Comparison of ENCODE assay signal across 9 cellular contexts in genomic region chr5:38467353-38468040, GRCh38.
DNase-seq lines count a peak whose midpoint lies in the region; ATAC-seq, FAIRE-seq and TF ChIP-seq lines count a peak whose summit lies in the region.
"Had no signal": no experiment of that assay in that cellular context is flagged by ENCODE, and none has a peak within 500 bp of the region (broad histone marks: within the 10 kb centered on the region; RNA-seq: fewer than 3 reads in every experiment).

No MANE protein-coding gene starts in this region.

- no peak for TF ChIP-seq POLR2A in H1 (IDR thresholded peaks at IDR 0.05; ENCODE audit: control extremely low read depth in 1 of 2, low read depth in 2 of 2, low read length in 2 of 2)
- no peak for TF ChIP-seq POLR2A in stomach (IDR thresholded peaks at IDR 0.05)

- TF ChIP-seq CTCF in H1 (IDR thresholded peaks at IDR 0.05; ENCODE audit: control extremely low read depth in 1 of 3, insufficient read depth in 1 of 3, low read depth in 1 of 3, low read length in 3 of 3) (no peak), lower lobe of right lung (IDR thresholded peaks at IDR 0.05) (no peak), stomach (IDR thresholded peaks at IDR 0.05) (no peak)

- FAIRE-seq in HTR-8/SVneo (lab: Jason Lieb, UNC) (peak; percentile 73), H1 (lab: Jason Lieb, UNC) (no peak)

- H2BK15ac ChIP-seq in H1 (ENCODE audit: low read length), result no peak overlapping the region

- H3K27ac ChIP-seq in H1 (ENCODE audit: low read depth, low read length), result no peak overlapping the region
- peak overlapping the region; percentile 84 for H3K27ac ChIP-seq in lower lobe of right lung
- peak overlapping the region; percentile 13 to 87 (median 83) for H3K27ac ChIP-seq in stomach

- no peak overlapping the region for H4K5ac ChIP-seq in H1 (ENCODE audit: insufficient read length, low read depth, low read length)

- no peak overlapping the region for H4K91ac ChIP-seq in H1 (replicated peaks; ENCODE audit: insufficient read length, low read length)

- DNase-seq in HTR-8/SVneo (ENCODE audit: insufficient read length, low spot score) (no peak), H1 (ENCODE audit: low read depth in 1 of 2, low spot score in 2 of 2) (no peak), lower lobe of right lung (no peak), stomach (peak; percentile 38), NCI-H345 treated with DMSO at 0.1 percent for 48 hours (lab: John Stamatoyannopoulos, UW; ENCODE audit: unreplicated experiment) (no peak)
- DNase-seq in effector CD8-positive, alpha-beta T cell (lab: John Stamatoyannopoulos, UW), result no peak
- no peak for DNase-seq in stimulated activated CD4-positive, alpha-beta T cell treated with anti-CD3 and anti-CD28 coated beads, Interleukin-4, amount 100 ng/mL, for 24 hours
- DNase-seq: DND-41 had no signal

- no peak overlapping the region for H2BK120ac ChIP-seq in H1 (replicated peaks; ENCODE audit: low read depth, low read length)

- H4K20me1 ChIP-seq in H1 (replicated peaks in 1 of 2; ENCODE audit: control insufficient read depth in 1 of 2, insufficient read depth in 2 of 2, low read length in 2 of 2), result no peaks in the 10 kb centered on the region

- no peak overlapping the region for H2BK12ac ChIP-seq in H1 (ENCODE audit: low read depth, low read length)

- H4K8ac ChIP-seq in H1 (ENCODE audit: extremely low read depth, insufficient read depth, low read length), result no peak overlapping the region; the same call in 1 of the 2 replicates

- CTCF ChIA-PET in H1 (lab: Charles Lee; ENCODE audit: partially characterized antibody), result interaction anchor here (1.1 to 2.0 kb wide), 6 partner anchors 22 to 360 kb away, joined by 3 to 8 read pairs (median 5); no protein-coding TSS in a partner anchor

- ATAC-seq in lower lobe of right lung, result peak; percentile 58 to 62
- no peak for ATAC-seq in GM18502 (IDR thresholded peaks at IDR 0.05; ENCODE audit: poor library complexity, unreplicated experiment)

- no peak for TF ChIP-seq RAD21 in H1 (IDR thresholded peaks at IDR 0.05 in 1 of 2, conservative IDR thresholded peaks at IDR 0.05 in 1 of 2; ENCODE audit: low read depth in 2 of 2, low read length in 2 of 2)

- no peak for TF ChIP-seq EP300 in H1 (IDR thresholded peaks at IDR 0.05; ENCODE audit: borderline replicate concordance in 1 of 2, low read depth in 2 of 2, low read length in 2 of 2)
- no peak for TF ChIP-seq EP300 in stomach (IDR thresholded peaks at IDR 0.05)

- H3K9ac ChIP-seq in H1 (replicated peaks in 1 of 4; ENCODE audit: extremely low read depth in 1 of 4, low read depth in 3 of 4, low read length in 3 of 4), result no peak overlapping the region

- H2BK5ac ChIP-seq in H1 (ENCODE audit: low read depth, low read length), result peak overlapping the region; percentile 9; the same call in 1 of the 2 replicates

- H3K23me2 ChIP-seq in H1 (ENCODE audit: low read depth, low read length), result no peaks in the 10 kb centered on the region

- H3K79me2 ChIP-seq in H1 (ENCODE audit: control insufficient read depth in 1 of 2, insufficient read depth in 2 of 2, low read length in 2 of 2), result no peaks in the 10 kb centered on the region

- no peak overlapping the region for H3K4ac ChIP-seq in H1 (replicated peaks; ENCODE audit: insufficient read length, low read depth, low read length)

- H3K4me2 ChIP-seq in H1 (ENCODE audit: insufficient read depth in 1 of 2, low read depth in 2 of 2, low read length in 2 of 2), result no peak overlapping the region

- no peaks in the 10 kb centered on the region for H3K36me3 ChIP-seq in H1 (ENCODE audit: control insufficient read depth in 2 of 4, insufficient read depth in 4 of 4, low read length in 3 of 4)
- no peaks in the 10 kb centered on the region for H3K36me3 ChIP-seq in lower lobe of right lung
- H3K36me3 ChIP-seq in stomach, result no peaks in the 10 kb centered on the region

- H3K56ac ChIP-seq in H1 (replicated peaks; ENCODE audit: insufficient read length, low read depth, low read length), result no peak overlapping the region

- H3K14ac ChIP-seq in H1 (ENCODE audit: insufficient read length), result no peak overlapping the region

- 76% methylated on average over 18 of the region's 22 CpGs; no CpG with 5 or more reads in 1 of the 2 experiments for WGBS in H1 (ENCODE audit: extremely low coverage in 1 of 2, insufficient coverage in 1 of 2, insufficient read length in 1 of 2, insufficient replicate concordance in 2 of 2, low coverage in 1 of 2, low lambda C conversion rate in 2 of 2, missing lambda C conversion rate in 1 of 2), 2 experiments
- WGBS in stomach, 5 donors, result 21 to 36% (median 30%) methylated on average over 22 of the region's 22 CpGs

- no peak overlapping the region for H3K4me3 ChIP-seq in H1 (ENCODE audit: extremely low read depth in 1 of 4, insufficient read depth in 2 of 4, low read depth in 3 of 4, low read length in 4 of 4)
- no peak overlapping the region for H3K4me3 ChIP-seq in lower lobe of right lung
- peak overlapping the region in 1 of 4 donors; percentile 1 for H3K4me3 ChIP-seq in stomach

- H2BK20ac ChIP-seq in H1 (ENCODE audit: low read length), result no peak overlapping the region

- H3K27me3 ChIP-seq in H1 (replicated peaks in 1 of 4; ENCODE audit: control insufficient read depth in 3 of 4, extremely low read depth in 1 of 4, insufficient read depth in 3 of 4, low read length in 3 of 4) (no peaks in the 10 kb centered on the region), lower lobe of right lung (ENCODE audit: low read depth) (no peaks in the 10 kb centered on the region), stomach (peaks cover 0 to 6% (median 0%) of the 10 kb centered on the region in 3 donors)

- peaks cover 0 to 12% (median 2%) of the 10 kb centered on the region in 4 experiments; a peak in 3 of 7 replicates for H3K4me1 ChIP-seq in H1 (replicated peaks in 1 of 4; ENCODE audit: control insufficient read depth in 3 of 4, insufficient read depth in 4 of 4, low read length in 3 of 4)
- peaks cover 43% of the 10 kb centered on the region for H3K4me1 ChIP-seq in lower lobe of right lung
- H3K4me1 ChIP-seq in stomach, result peaks cover 27 to 69% (median 52%) of the 10 kb centered on the region in 4 donors

- no peak overlapping the region for H3K23ac ChIP-seq in H1 (ENCODE audit: insufficient read length)

- POLR2A ChIA-PET in H1 (lab: Charles Lee; ENCODE audit: partially characterized antibody), result no interaction called here

- H3K18ac ChIP-seq in H1 (ENCODE audit: extremely low read depth, low read length), result no peak overlapping the region; the same call in 1 of the 2 replicates

- H3K9me3 ChIP-seq in H1 (ENCODE audit: insufficient read depth in 2 of 2, low read depth in 1 of 2, low read length in 1 of 2) (no peaks in the 10 kb centered on the region), lower lobe of right lung (no peaks in the 10 kb centered on the region), stomach (no peaks in the 10 kb centered on the region)

- intact Hi-C loops in lower lobe of right lung (cut with DNase I) (no loop called here), stomach (cut with DNase I; ENCODE audit: low total_unique reads) (no loop called here)

- no peaks in the 10 kb centered on the region for H3K79me1 ChIP-seq in H1 (ENCODE audit: low read depth, low read length)

- no peak overlapping the region for H2AK5ac ChIP-seq in H1 (ENCODE audit: low read depth, low read length)

- H2AFZ ChIP-seq in H1 (ENCODE audit: low read length), result peak overlapping the region; percentile 7; the same call in 1 of the 2 replicates

TF ChIP-seq in H1, 55 proteins besides CTCF, POLR2A, EP300 and RAD21:
- TF ChIP-seq SIRT6 (IDR thresholded peaks at IDR 0.05; ENCODE audit: low read length) (no peak), E2F6 (IDR thresholded peaks at IDR 0.05) (no peak), CREB1 (IDR thresholded peaks at IDR 0.05) (no peak)
